In genomic region chr11:46296520-46297448, GRCh38 we compare ENCODE assay signal across 8 cellular contexts. TPM values are rescaled to one million over a fixed set of nuclear protein-coding genes. Genes with fewer than 3 reads are reported as not detected.
DNase-seq lines count a peak whose midpoint lies in the region; TF ChIP-seq lines count a peak whose summit lies in the region.

No MANE protein-coding gene starts in this region.

- H3K27me3 ChIP-seq in uterus, result no peaks in the 10 kb centered on the region

- intact Hi-C loops in uterus (cut with DNase I; ENCODE audit: low total_unique reads), result no loop called here

- H3K4me3 ChIP-seq in uterus, result peak overlapping the region; percentile 47 to 48

- H3K4me1 ChIP-seq in uterus, result peaks cover 7 to 8% of the 10 kb centered on the region in 2 donors

- TF ChIP-seq CTCF in uterus (IDR thresholded peaks at IDR 0.05), result peak; percentile 42 to 48 (median 48)

- no peaks in the 10 kb centered on the region for H3K36me3 ChIP-seq in uterus

- H3K9me3 ChIP-seq in uterus, result no peaks in the 10 kb centered on the region

- DNase-seq in AG08396 (ENCODE audit: low spot score) (peak; percentile 81), HK-2 (ENCODE audit: unreplicated experiment) (peak; percentile 71), amniotic stem cell (lab: John Stamatoyannopoulos, UW) (peak; percentile 74), iPS-NIHi7 (ENCODE audit: extremely low spot score) (peak; percentile 93), uterus (peak; percentile 84 to 86), CD1c-positive myeloid dendritic cell (ENCODE audit: extremely low spot score) (no peak), RKO (ENCODE audit: low spot score) (no peak), SIG-M5 treated with dmso at 0.1 percent for 504 hours (lab: John Stamatoyannopoulos, UW; ENCODE audit: unreplicated experiment) (no peak)

- no peak for TF ChIP-seq POLR2A in uterus (IDR thresholded peaks at IDR 0.05)

- H3K27ac ChIP-seq in uterus, result peak overlapping the region; percentile 65 to 81

RNA-seq across cellular contexts. Expression of gene CREB3L1, which starts 19.3 kb away (rescaled TPM):
- 10 to 100 TPM in 2 of 4 donors, 1 to 10 TPM in 1, not detected in 1; 2.0 to 20.8 (median 14.8) TPM for total RNA-seq in uterus

RNA-seq across cellular contexts. Expression of gene DGKZ, which starts 50.5 kb away (rescaled TPM):
- 10 to 100 TPM; 13.5 to 55.3 (median 42.8) TPM for total RNA-seq in uterus

Comparison
In these comparisons a context has a peak if more than half of its experiments do, and no peak if none do; other contexts are left out.
1. DNase-seq: peak in AG08396 (single experiment), HK-2 (single experiment), amniotic stem cell (single experiment), iPS-NIHi7 (single experiment) and uterus (2 of 2); none in CD1c-positive myeloid dendritic cell (single experiment), RKO (single experiment) and SIG-M5 treated with dmso at 0.1 percent for 504 hours (single experiment).